Comparison of ENCODE assay signal across 26 cellular contexts in genomic region chr7:105164751-105165150, GRCh38.
"Had no signal": no experiment of that assay in that cellular context is flagged by ENCODE, and none has a peak within 500 bp of the region (broad histone marks: within the 10 kb centered on the region; RNA-seq: fewer than 3 reads in every experiment).

No MANE protein-coding gene starts in this region.

- H3K4me3 ChIP-seq: esophagus muscularis mucosa, left ventricle myocardium inferior, lower lobe of right lung, psoas muscle, right lobe of liver, testis, tibial nerve, upper lobe of right lung, vagina had no signal

- H3K4me1 ChIP-seq: esophagus muscularis mucosa, left ventricle myocardium inferior, lower lobe of right lung, psoas muscle, right lobe of liver, testis, tibial nerve, upper lobe of right lung, vagina had no signal

- H3K27me3 ChIP-seq: esophagus muscularis mucosa, neutrophil, right lobe of liver, testis, tibial nerve, upper lobe of right lung, vagina had no signal

- H3K9me3 Mint-ChIP-seq: immature natural killer cell; naive B cell; nephron; stimulated activated effector memory CD8-positive, alpha-beta T cell treated with anti-CD3 and anti-CD28 coated beads, Interleukin-12 subunit alpha, Interleukin-12 subunit beta, amount 100 ng/mL, for 72 hours had no signal

- H3K4me1 Mint-ChIP-seq: nephron; stimulated activated effector memory CD8-positive, alpha-beta T cell treated with anti-CD3 and anti-CD28 coated beads, Interleukin-12 subunit alpha, Interleukin-12 subunit beta, amount 100 ng/mL, for 72 hours had no signal

- H3K4me3 Mint-ChIP-seq: naive B cell; nephron; stimulated activated effector memory CD8-positive, alpha-beta T cell treated with anti-CD3 and anti-CD28 coated beads, Interleukin-12 subunit alpha, Interleukin-12 subunit beta, amount 100 ng/mL, for 72 hours had no signal

- H3K9me3 ChIP-seq: esophagus muscularis mucosa, left ventricle myocardium inferior, lower lobe of right lung, neutrophil, psoas muscle, right lobe of liver, testis, tibial nerve, upper lobe of right lung, vagina had no signal

- ATAC-seq: left cardiac atrium; lower lobe of right lung; psoas muscle; right lobe of liver; stimulated activated effector memory CD8-positive, alpha-beta T cell treated with anti-CD3 and anti-CD28 coated beads, Interleukin-12 subunit alpha, Interleukin-12 subunit beta, amount 100 ng/mL, for 72 hours; stimulated activated naive CD8-positive, alpha-beta T cell treated with anti-CD3 and anti-CD28 coated beads, Interleukin-15, Interleukin-2, amounts not matched to agents 100 U/mL and 50 U/mL, for 24 hours; upper lobe of right lung had no signal

- FAIRE-seq: endometrium, kidney had no signal

- H3K27me3 Mint-ChIP-seq: naive B cell had no signal

- H3K27ac ChIP-seq: epithelial cell of prostate, esophagus muscularis mucosa, left ventricle myocardium inferior, lower lobe of right lung, neutrophil, psoas muscle, right lobe of liver, testis, upper lobe of right lung, vagina had no signal

- H3K27ac Mint-ChIP-seq: nephron; stimulated activated effector memory CD8-positive, alpha-beta T cell treated with anti-CD3 and anti-CD28 coated beads, Interleukin-12 subunit alpha, Interleukin-12 subunit beta, amount 100 ng/mL, for 72 hours had no signal

- DNase-seq: cortex of kidney; effector memory CD4-positive, alpha-beta T cell; foreskin fibroblast; immature natural killer cell; kidney; left cardiac atrium; left ventricle myocardium inferior; lower lobe of right lung; mesenchymal stem cell; naive B cell; psoas muscle; retina; right lobe of liver; stimulated activated CD4-positive, alpha-beta T cell treated with anti-CD3 and anti-CD28 coated beads, Interleukin-4, amount 100 ng/mL, for 1 hour; stimulated activated CD8-positive, alpha-beta memory T cell treated with anti-CD3 and anti-CD28 coated beads, Interleukin-4, amount 100 ng/mL, for 48 hours; stimulated activated naive CD8-positive, alpha-beta T cell treated with anti-CD3 and anti-CD28 coated beads, Interleukin-15, Interleukin-2, amounts not matched to agents 100 U/mL and 50 U/mL, for 24 hours; testis; upper lobe of right lung had no signal
